Comparison of ENCODE assay signal across 8 cellular contexts in genomic region chr5:107670927-107671741, GRCh38. TPM values are rescaled to one million over a fixed set of nuclear protein-coding genes. Genes with fewer than 3 reads are reported as not detected.
DNase-seq lines count a peak whose midpoint lies in the region; ATAC-seq and TF ChIP-seq lines count a peak whose summit lies in the region.

EFNA5 (minus strand) TSS chr5:107670937.

- H3K4me2 ChIP-seq in trophoblast cell (ENCODE audit: low read length): peak within 1 kb of the TSS; percentile 89

- DNase-seq in 8988T (peak; percentile 37), GM10248 (ENCODE audit: extremely low spot score) (peak; percentile 38), NCI-H526 treated with DMSO at 0.1 percent for 48 hours (lab: John Stamatoyannopoulos, UW) (peak; percentile 50), adipocyte (ENCODE audit: low read depth) (peak; percentile 79), cardiac septum (ENCODE audit: low spot score) (no peak), trophoblast cell (peak; percentile 35 to 60), cerebellar nuclear complex (lab: John Stamatoyannopoulos, UW) (no peak)

- peak within 1 kb of the TSS; percentile 58 for H2BK120ac ChIP-seq in trophoblast cell (ENCODE audit: insufficient read depth, low read length, poor library complexity)

- no peak within 1 kb of the TSS for H2AK5ac ChIP-seq in trophoblast cell (ENCODE audit: low read length)

- peak within 1 kb of the TSS; percentile 69 for H4K8ac ChIP-seq in trophoblast cell (ENCODE audit: low read depth, low read length)

- H3K27ac ChIP-seq in trophoblast cell (ENCODE audit: low read depth, low read length): peak within 1 kb of the TSS; percentile 89

- CTCF ChIA-PET in GM10248 (lab: Yijun Ruan, JAX): no interaction called here

- H2BK5ac ChIP-seq in trophoblast cell (ENCODE audit: low read depth, low read length, poor library complexity): peak within 1 kb of the TSS; percentile 11

- POLR2A ChIA-PET in GM10248 (lab: Yijun Ruan, JAX): no interaction called here

- no peak for TF ChIP-seq CTCF in GM10248 (IDR thresholded peaks at IDR 0.05; ENCODE audit: control extremely low read depth, extremely low read depth, low read depth, missing control alignments)

- H3K9ac ChIP-seq in adipocyte (ENCODE audit: low read length): peak within 1 kb of the TSS; percentile 91
- H3K9ac ChIP-seq in trophoblast cell (ENCODE audit: low read length): peak within 1 kb of the TSS; percentile 85

- H3K36me3 ChIP-seq in adipocyte (ENCODE audit: control insufficient read depth, insufficient read depth, low read length, severe bottlenecking) (no peaks in the 10 kb centered on the region), trophoblast cell (ENCODE audit: control insufficient read depth in 1 of 2, insufficient read depth in 2 of 2, low read length in 2 of 2) (no peaks in the 10 kb centered on the region)

- peak within 1 kb of the TSS; percentile 45 for H4K12ac ChIP-seq in trophoblast cell (ENCODE audit: low read depth, low read length)

- H3K14ac ChIP-seq in trophoblast cell (ENCODE audit: low read length): peak within 1 kb of the TSS; percentile 69

- H3K79me1 ChIP-seq in trophoblast cell (ENCODE audit: low read length): peaks cover 24% of the 10 kb centered on the region

- intact Hi-C loops in cardiac septum (cut with DNase I): loop anchor here (2.0 to 10.0 kb wide), 8 partner anchors 98 to 616 kb away; no protein-coding TSS in a partner anchor

- H3K18ac ChIP-seq in trophoblast cell (ENCODE audit: low read length): peak within 1 kb of the TSS; percentile 71

- peak within 1 kb of the TSS; percentile 21 for H3K4ac ChIP-seq in trophoblast cell (ENCODE audit: low read depth, low read length)

- ATAC-seq in HG02870 (IDR thresholded peaks at IDR 0.05; ENCODE audit: unreplicated experiment): peak; percentile 33

- peak within 1 kb of the TSS; percentile 45 for H4K91ac ChIP-seq in trophoblast cell (ENCODE audit: low read depth, low read length)

- no peak within 1 kb of the TSS for H3K23ac ChIP-seq in trophoblast cell (ENCODE audit: low read length)

- no CpG with 5 or more reads among the region's 84 CpGs for whole genome bisulfite sequencing in trophoblast cell (ENCODE audit: extremely low coverage, insufficient coverage, insufficient read length)

- H2BK12ac ChIP-seq in trophoblast cell (ENCODE audit: low read length): peak within 1 kb of the TSS; percentile 67

- peaks cover 8% of the 10 kb centered on the region for H3K79me2 ChIP-seq in trophoblast cell (ENCODE audit: control insufficient read depth, insufficient read depth, low read length, poor library complexity)

- H3K4me1 ChIP-seq in adipocyte (ENCODE audit: control insufficient read depth, insufficient read depth, low read length) (peaks cover 16% of the 10 kb centered on the region), trophoblast cell (ENCODE audit: control insufficient read depth in 1 of 2, insufficient read depth in 2 of 2, low read length in 2 of 2) (peaks cover 0 to 2% of the 10 kb centered on the region in 2 experiments)

- H2AFZ ChIP-seq in trophoblast cell (ENCODE audit: insufficient read depth, low read length, poor library complexity): peak within 1 kb of the TSS; percentile 58

- no peaks in the 10 kb centered on the region for H3K27me3 ChIP-seq in adipocyte (replicated peaks; ENCODE audit: control insufficient read depth, insufficient read depth, low read length)
- no peaks in the 10 kb centered on the region for H3K27me3 ChIP-seq in trophoblast cell (ENCODE audit: insufficient read depth, low read length)

- H3K4me3 ChIP-seq in adipocyte (ENCODE audit: low read length): peak within 1 kb of the TSS; percentile 93
- peak within 1 kb of the TSS; percentile 86 for H3K4me3 ChIP-seq in trophoblast cell (ENCODE audit: low read depth, low read length)

- H3K9me3 ChIP-seq in adipocyte (ENCODE audit: control insufficient read depth, low read length) (no peaks in the 10 kb centered on the region), trophoblast cell (ENCODE audit: insufficient read depth, low read depth, low read length) (no peaks in the 10 kb centered on the region)

RNA-seq across cellular contexts. Expression of gene EFNA5, which starts in this region (rescaled TPM):
- total RNA-seq in cardiac septum: 40.9 TPM
- polyA plus RNA-seq in trophoblast cell (2013): 10.5 and 10.9 TPM in 2 replicates

Comparison
In these comparisons a context has a peak if more than half of its experiments do, and no peak if none do; other contexts are left out.
1. DNase-seq: peak in 8988T (single experiment), GM10248 (single experiment), NCI-H526 treated with DMSO at 0.1 percent for 48 hours (single experiment), adipocyte (single experiment) and trophoblast cell (2 of 2); none in cardiac septum (single experiment) and cerebellar nuclear complex (0 of 2).